ENCODE assay signal across 1 cellular context in the genomic region with DNA sequence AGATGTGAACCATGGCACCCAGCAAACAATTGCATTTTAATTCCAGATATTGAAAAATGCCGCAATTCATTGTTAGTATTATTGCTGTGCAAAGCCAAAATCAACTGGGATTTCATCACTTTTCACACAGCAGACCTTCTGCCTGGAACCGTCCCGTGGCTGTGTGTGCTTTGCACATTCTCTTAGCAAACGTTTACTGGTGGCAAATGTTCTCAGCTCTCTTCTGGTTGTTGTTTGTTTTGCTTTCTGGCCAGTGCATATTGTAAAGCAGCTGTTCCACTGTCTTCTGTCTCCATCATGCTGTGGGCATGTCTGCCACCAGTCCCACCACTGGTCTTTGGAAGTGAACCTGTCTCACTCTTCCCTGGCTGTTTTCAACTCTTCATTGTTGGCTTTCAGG.
A peak's percentile ranks its signal among the peaks of the same experiment; 100 is the strongest.
TF ChIP-seq lines count a peak whose summit lies in the region.

No MANE protein-coding gene starts in this region.

TF ChIP-seq in HepG2, 621 proteins besides CTCF, POLR2A, EP300 and RAD21:
- TF ChIP-seq KDM2A (CRISPR knock-in tag; IDR thresholded peaks at IDR 0.05; ENCODE audit: borderline replicate concordance, low read depth) (0 out of 2 replicates have a peak, but pooled peaks have one; percentile 25), CEBPB (IDR thresholded peaks at IDR 0.05; ENCODE audit: borderline replicate concordance, low read depth, low read length) (peak; percentile 42; the same call in 1 of the 2 replicates), ZFP90 (CRISPR knock-in tag; IDR thresholded peaks at IDR 0.05; ENCODE audit: borderline replicate concordance) (no peak), ZNF768 (CRISPR knock-in tag; IDR thresholded peaks at IDR 0.05) (no peak), ZNF7 (CRISPR knock-in tag; IDR thresholded peaks at IDR 0.05) (peak; percentile 82), HMG20A (CRISPR knock-in tag; IDR thresholded peaks at IDR 0.05; ENCODE audit: borderline replicate concordance) (no peak), ZNF317 (CRISPR knock-in tag; IDR thresholded peaks at IDR 0.05) (peak; percentile 97)
- TF ChIP-seq, protein P1, sequence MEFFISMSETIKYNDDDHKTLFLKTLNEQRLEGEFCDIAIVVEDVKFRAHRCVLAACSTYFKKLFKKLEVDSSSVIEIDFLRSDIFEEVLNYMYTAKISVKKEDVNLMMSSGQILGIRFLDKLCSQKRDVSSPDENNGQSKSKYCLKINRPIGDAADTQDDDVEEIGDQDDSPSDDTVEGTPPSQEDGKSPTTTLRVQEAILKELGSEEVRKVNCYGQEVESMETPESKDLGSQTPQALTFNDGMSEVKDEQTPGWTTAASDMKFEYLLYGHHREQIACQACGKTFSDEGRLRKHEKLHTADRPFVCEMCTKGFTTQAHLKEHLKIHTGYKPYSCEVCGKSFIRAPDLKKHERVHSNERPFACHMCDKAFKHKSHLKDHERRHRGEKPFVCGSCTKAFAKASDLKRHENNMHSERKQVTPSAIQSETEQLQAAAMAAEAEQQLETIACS (CRISPR knock-in tag; IDR thresholded peaks at IDR 0.05) = no peak
